ENCODE assay signal across 5 cellular contexts in genomic region chr1:232995189-232995588, GRCh38.
"Had no signal": no experiment of that assay in that cellular context is flagged by ENCODE, and none has a peak within 500 bp of the region (broad histone marks: within the 10 kb centered on the region; RNA-seq: fewer than 3 reads in every experiment).

No MANE protein-coding gene starts in this region.

- H3K27ac ChIP-seq: HL-60 had no signal

- H3K4me1 Mint-ChIP-seq: GM23338 had no signal

- H2AFZ ChIP-seq: GM23338 had no signal

- H3K4me2 ChIP-seq: GM23338 had no signal

- DNase-seq: H9, HCEC 1CT had no signal

- H3K27ac Mint-ChIP-seq: GM23338, H9 had no signal

- H3K4me3 ChIP-seq: GM23338 had no signal

- H3K4me3 Mint-ChIP-seq: GM23338, H9 had no signal

- ATAC-seq: GM23338, HepG2 had no signal
